In the genomic region with DNA sequence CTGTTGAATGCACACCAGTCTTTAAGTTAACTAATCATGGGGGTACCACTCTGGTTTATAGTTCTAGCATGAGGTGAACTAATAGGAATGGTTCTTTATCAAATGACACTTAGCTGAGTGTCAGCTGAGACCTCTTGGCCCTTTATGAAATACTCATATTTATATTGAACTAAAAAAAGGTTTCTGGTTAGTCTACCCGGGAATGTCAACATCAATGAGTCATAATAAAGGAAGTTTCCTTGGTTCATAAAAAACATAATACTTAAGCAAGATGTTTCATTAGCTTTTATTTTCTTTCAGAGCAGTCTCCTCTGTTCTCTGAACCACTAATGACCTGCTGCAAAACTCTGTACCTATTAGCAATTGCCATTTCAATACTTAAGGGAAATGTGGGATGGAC, we compare ENCODE assay signal across 12 cellular contexts. TPM values are rescaled to one million over a fixed set of nuclear protein-coding genes. Genes with fewer than 3 reads are reported as not detected.
DNase-seq lines count a peak whose midpoint lies in the region; ATAC-seq and TF ChIP-seq lines count a peak whose summit lies in the region.
"Had no signal": no experiment of that assay in that cellular context is flagged by ENCODE, and none has a peak within 500 bp of the region (broad histone marks: within the 10 kb centered on the region; RNA-seq: fewer than 3 reads in every experiment).

No MANE protein-coding gene starts in this region.

- no peak for TF ChIP-seq CTCF in chondrocyte (IDR thresholded peaks at IDR 0.05)
- no peak for TF ChIP-seq CTCF in upper lobe of right lung (IDR thresholded peaks at IDR 0.05)
- TF ChIP-seq CTCF in GM10248 (IDR thresholded peaks at IDR 0.05; ENCODE audit: control extremely low read depth, extremely low read depth, low read depth, missing control alignments) = no peak
- no peak for TF ChIP-seq CTCF in WERI-Rb-1 (IDR thresholded peaks at IDR 0.05; ENCODE audit: low read depth, low read length)

- H3K4me3 ChIP-seq in upper lobe of right lung (no peak overlapping the region), WERI-Rb-1 (ENCODE audit: low read depth, low read length) (no peak overlapping the region)

- H3K4me1 Mint-ChIP-seq in chondrocyte (ENCODE audit: low read depth) = peaks cover 78% of the 10 kb centered on the region

- H3K9me3 ChIP-seq in upper lobe of right lung (no peaks in the 10 kb centered on the region), WERI-Rb-1 (ENCODE audit: severe bottlenecking) (no peaks in the 10 kb centered on the region)

- CTCF ChIA-PET in GM10248 (lab: Yijun Ruan, JAX) = interaction anchor here (1.9 kb wide), 1 partner anchor 10 kb away, joined by 5 read pairs; no protein-coding TSS in a partner anchor

- H3K36me3 ChIP-seq in upper lobe of right lung (peaks cover 5% of the 10 kb centered on the region), WERI-Rb-1 (no peaks in the 10 kb centered on the region)

- H3K4me1 ChIP-seq in upper lobe of right lung = peaks cover 61% of the 10 kb centered on the region

- H3K27me3 ChIP-seq in upper lobe of right lung (no peaks in the 10 kb centered on the region), WERI-Rb-1 (ENCODE audit: insufficient read depth, low read depth, severe bottlenecking) (no peaks in the 10 kb centered on the region)

- H3K27me3 Mint-ChIP-seq in chondrocyte (ENCODE audit: low read depth) = no peaks in the 10 kb centered on the region
- H3K27me3 Mint-ChIP-seq: type B pancreatic cell had no signal

- ATAC-seq in upper lobe of right lung = peak; percentile 76

- H3K9me3 Mint-ChIP-seq in chondrocyte (ENCODE audit: low read depth) = no peaks in the 10 kb centered on the region
- H3K9me3 Mint-ChIP-seq: type B pancreatic cell had no signal

- H3K4me3 Mint-ChIP-seq in chondrocyte (ENCODE audit: unreplicated experiment) = no peak overlapping the region
- H3K4me3 Mint-ChIP-seq: type B pancreatic cell had no signal

- DNase-seq in NOMO-1 (lab: John Stamatoyannopoulos, UW; ENCODE audit: unreplicated experiment in 2 of 2) = peak; percentile 32 to 88
- no peak for DNase-seq in NOMO-1 treated with dmso at 0.1 percent for 144 hours (lab: John Stamatoyannopoulos, UW; ENCODE audit: unreplicated experiment)
- DNase-seq in chondrocyte (ENCODE audit: low spot score) = no peak
- peak; percentile 43 for DNase-seq in kidney tubule cell (ENCODE audit: low spot score)
- no peak for DNase-seq in upper lobe of right lung
- no peak for DNase-seq in GM10248 (ENCODE audit: extremely low spot score)
- DNase-seq in WERI-Rb-1 = no peak
- DNase-seq in pons (ENCODE audit: low spot score) = no peak
- DNase-seq: 8988T; activated effector memory CD4-positive, alpha-beta T cell treated with Interleukin-2 at 50 U/mL for 16 hours had no signal

- H3K27ac Mint-ChIP-seq in chondrocyte (ENCODE audit: unreplicated experiment) = peak overlapping the region; percentile 38
- H3K27ac Mint-ChIP-seq: type B pancreatic cell had no signal

- H3K36me3 Mint-ChIP-seq in chondrocyte (ENCODE audit: low read depth) = peaks cover 5% of the 10 kb centered on the region

- H3K27ac ChIP-seq in upper lobe of right lung = peak overlapping the region; percentile 26
- H3K27ac ChIP-seq in WERI-Rb-1 = no peak overlapping the region

- POLR2A ChIA-PET in GM10248 (lab: Yijun Ruan, JAX) = no interaction called here

- intact Hi-C loops in upper lobe of right lung (cut with DNase I) = no loop called here

RNA-seq across cellular contexts. Expression of a gene that starts 13.7 kb away (rescaled TPM):
- total RNA-seq in chondrocyte (82.7 to 108 TPM (median 84.4 TPM) in 3 replicates), upper lobe of right lung (145 TPM)

RNA-seq across cellular contexts. Expression of a gene that starts 46.8 kb away (rescaled TPM):
- total RNA-seq in chondrocyte (not detected in 3 replicates), upper lobe of right lung (not detected)
- total RNA-seq: NCI-H460 had no signal

Comparison
In these comparisons a context has a peak if more than half of its experiments do, and no peak if none do; other contexts are left out.
1. DNase-seq: peak in NOMO-1 (2 of 2) and kidney tubule cell (single experiment); none in NOMO-1 treated with dmso at 0.1 percent for 144 hours (single experiment), chondrocyte (single experiment), upper lobe of right lung (single experiment), GM10248 (single experiment), WERI-Rb-1 (single experiment) and pons (single experiment).